In genomic region chr1:226322986-226323385, GRCh38 we compare ENCODE assay signal across 1 cellular context.
TF ChIP-seq lines count a peak whose summit lies in the region.

No MANE protein-coding gene starts in this region.

TF ChIP-seq in K562, 482 proteins besides CTCF, POLR2A, EP300 and RAD21:
- TF ChIP-seq PBX2 (CRISPR knock-in tag; IDR thresholded peaks at IDR 0.05; ENCODE audit: low read depth) (no peak), PBX2 (tag; conservative IDR thresholded peaks at IDR 0.05; ENCODE audit: low read depth) (no peak), EGR1 (conservative IDR thresholded peaks at IDR 0.05) (no peak), MTA2 (IDR thresholded peaks at IDR 0.05; ENCODE audit: low read depth) (no peak), PCBP1 (IDR thresholded peaks at IDR 0.05; ENCODE audit: low read depth, low read length, poor library complexity, severe bottlenecking) (no peak), TAF7 (tag; IDR thresholded peaks at IDR 0.05) (no peak), RBM14 (IDR thresholded peaks at IDR 0.05; ENCODE audit: borderline replicate concordance, insufficient read depth, low read depth, low read length) (no peak), ERF (CRISPR knock-in tag; IDR thresholded peaks at IDR 0.05) (no peak), JUNB (CRISPR knock-in tag; conservative IDR thresholded peaks at IDR 0.05) (no peak), MTA3 (IDR thresholded peaks at IDR 0.05; ENCODE audit: borderline replicate concordance) (no peak), NR2F6 (CRISPR knock-in tag; IDR thresholded peaks at IDR 0.05) (no peak), IFI16 (CRISPR knock-in tag; IDR thresholded peaks at IDR 0.05) (no peak), ZNF12 (CRISPR knock-in tag; IDR thresholded peaks at IDR 0.05) (no peak), POLR2G (IDR thresholded peaks at IDR 0.05; ENCODE audit: low read depth, low read length) (no peak), SMAD2 (IDR thresholded peaks at IDR 0.05; ENCODE audit: low read depth, low read length) (no peak), MEIS2 (IDR thresholded peaks at IDR 0.05; ENCODE audit: partially characterized antibody) (no peak)
- TF ChIP-seq, protein P1, sequence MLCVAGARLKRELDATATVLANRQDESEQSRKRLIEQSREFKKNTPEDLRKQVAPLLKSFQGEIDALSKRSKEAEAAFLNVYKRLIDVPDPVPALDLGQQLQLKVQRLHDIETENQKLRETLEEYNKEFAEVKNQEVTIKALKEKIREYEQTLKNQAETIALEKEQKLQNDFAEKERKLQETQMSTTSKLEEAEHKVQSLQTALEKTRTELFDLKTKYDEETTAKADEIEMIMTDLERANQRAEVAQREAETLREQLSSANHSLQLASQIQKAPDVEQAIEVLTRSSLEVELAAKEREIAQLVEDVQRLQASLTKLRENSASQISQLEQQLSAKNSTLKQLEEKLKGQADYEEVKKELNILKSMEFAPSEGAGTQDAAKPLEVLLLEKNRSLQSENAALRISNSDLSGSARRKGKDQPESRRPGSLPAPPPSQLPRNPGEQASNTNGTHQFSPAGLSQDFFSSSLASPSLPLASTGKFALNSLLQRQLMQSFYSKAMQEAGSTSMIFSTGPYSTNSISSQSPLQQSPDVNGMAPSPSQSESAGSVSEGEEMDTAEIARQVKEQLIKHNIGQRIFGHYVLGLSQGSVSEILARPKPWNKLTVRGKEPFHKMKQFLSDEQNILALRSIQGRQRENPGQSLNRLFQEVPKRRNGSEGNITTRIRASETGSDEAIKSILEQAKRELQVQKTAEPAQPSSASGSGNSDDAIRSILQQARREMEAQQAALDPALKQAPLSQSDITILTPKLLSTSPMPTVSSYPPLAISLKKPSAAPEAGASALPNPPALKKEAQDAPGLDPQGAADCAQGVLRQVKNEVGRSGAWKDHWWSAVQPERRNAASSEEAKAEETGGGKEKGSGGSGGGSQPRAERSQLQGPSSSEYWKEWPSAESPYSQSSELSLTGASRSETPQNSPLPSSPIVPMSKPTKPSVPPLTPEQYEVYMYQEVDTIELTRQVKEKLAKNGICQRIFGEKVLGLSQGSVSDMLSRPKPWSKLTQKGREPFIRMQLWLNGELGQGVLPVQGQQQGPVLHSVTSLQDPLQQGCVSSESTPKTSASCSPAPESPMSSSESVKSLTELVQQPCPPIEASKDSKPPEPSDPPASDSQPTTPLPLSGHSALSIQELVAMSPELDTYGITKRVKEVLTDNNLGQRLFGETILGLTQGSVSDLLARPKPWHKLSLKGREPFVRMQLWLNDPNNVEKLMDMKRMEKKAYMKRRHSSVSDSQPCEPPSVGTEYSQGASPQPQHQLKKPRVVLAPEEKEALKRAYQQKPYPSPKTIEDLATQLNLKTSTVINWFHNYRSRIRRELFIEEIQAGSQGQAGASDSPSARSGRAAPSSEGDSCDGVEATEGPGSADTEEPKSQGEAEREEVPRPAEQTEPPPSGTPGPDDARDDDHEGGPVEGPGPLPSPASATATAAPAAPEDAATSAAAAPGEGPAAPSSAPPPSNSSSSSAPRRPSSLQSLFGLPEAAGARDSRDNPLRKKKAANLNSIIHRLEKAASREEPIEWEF (CRISPR knock-in tag; IDR thresholded peaks at IDR 0.05) = no peak
- TF ChIP-seq, protein P2, sequence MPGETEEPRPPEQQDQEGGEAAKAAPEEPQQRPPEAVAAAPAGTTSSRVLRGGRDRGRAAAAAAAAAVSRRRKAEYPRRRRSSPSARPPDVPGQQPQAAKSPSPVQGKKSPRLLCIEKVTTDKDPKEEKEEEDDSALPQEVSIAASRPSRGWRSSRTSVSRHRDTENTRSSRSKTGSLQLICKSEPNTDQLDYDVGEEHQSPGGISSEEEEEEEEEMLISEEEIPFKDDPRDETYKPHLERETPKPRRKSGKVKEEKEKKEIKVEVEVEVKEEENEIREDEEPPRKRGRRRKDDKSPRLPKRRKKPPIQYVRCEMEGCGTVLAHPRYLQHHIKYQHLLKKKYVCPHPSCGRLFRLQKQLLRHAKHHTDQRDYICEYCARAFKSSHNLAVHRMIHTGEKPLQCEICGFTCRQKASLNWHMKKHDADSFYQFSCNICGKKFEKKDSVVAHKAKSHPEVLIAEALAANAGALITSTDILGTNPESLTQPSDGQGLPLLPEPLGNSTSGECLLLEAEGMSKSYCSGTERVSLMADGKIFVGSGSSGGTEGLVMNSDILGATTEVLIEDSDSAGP (CRISPR knock-in tag; IDR thresholded peaks at IDR 0.05) = no peak
